ENCODE assay signal across 1 cellular context in genomic region chr19:6090634-6091033, GRCh38.
TF ChIP-seq lines count a peak whose summit lies in the region.

No MANE protein-coding gene starts in this region.

TF ChIP-seq in H1, 55 proteins besides CTCF, POLR2A, EP300 and RAD21 (continued from another document):
- TF ChIP-seq E2F6 (IDR thresholded peaks at IDR 0.05) (no peak), SRF (IDR thresholded peaks at IDR 0.05; ENCODE audit: low read depth, low read length) (no peak), ATF2 (IDR thresholded peaks at IDR 0.05; ENCODE audit: low read length) (no peak), RNF2 (IDR thresholded peaks at IDR 0.05; ENCODE audit: borderline replicate concordance, low read depth, low read length, missing control alignments, poor library complexity, severe bottlenecking) (no peak), YY1 (IDR thresholded peaks at IDR 0.05; ENCODE audit: low read depth, low read length) (no peak), EZH2 (IDR thresholded peaks at IDR 0.05; ENCODE audit: low read depth, low read length, severe bottlenecking) (no peak), RBBP5 (IDR thresholded peaks at IDR 0.05; ENCODE audit: borderline replicate concordance, low read depth, low read length) (no peak), KDM1A (IDR thresholded peaks at IDR 0.05; ENCODE audit: borderline replicate concordance, low read length) (no peak), ZNF274 (IDR thresholded peaks at IDR 0.05; ENCODE audit: borderline replicate concordance, extremely low read depth, low read length) (no peak), SP2 (IDR thresholded peaks at IDR 0.05; ENCODE audit: low read length) (no peak), TEAD4 (IDR thresholded peaks at IDR 0.05; ENCODE audit: low read depth, low read length) (no peak), HDAC6 (IDR thresholded peaks at IDR 0.05; ENCODE audit: low read depth, low read length) (no peak), MAFK (IDR thresholded peaks at IDR 0.05; ENCODE audit: low read depth, low read length) (no peak)
